33 cellular contexts compared by ENCODE assay signal in genomic region chr7:103644319-103644718, GRCh38.
"Had no signal": no experiment of that assay in that cellular context is flagged by ENCODE, and none has a peak within 500 bp of the region (broad histone marks: within the 10 kb centered on the region; RNA-seq: fewer than 3 reads in every experiment).

No MANE protein-coding gene starts in this region.

- DNase-seq: activated effector memory CD4-positive, alpha-beta T cell treated with anti-CD3 and anti-CD28 coated beads, Interleukin-2, amount 50 U/mL, for 16 hours; activated effector memory CD4-positive, alpha-beta T cell treated with Interleukin-2 at 50 U/mL for 16 hours; activated gamma-delta T cell; activated gamma-delta T cell treated with Interleukin-2 at 50 U/mL for 16 hours; activated naive CD4-positive, alpha-beta T cell; activated naive CD4-positive, alpha-beta T cell treated with anti-CD3 and anti-CD28 coated beads for 36 hours; activated naive CD4-positive, alpha-beta T cell treated with anti-CD3 and anti-CD28 coated beads, Interleukin-2, amount 10 ng/mL, durations not matched to agents 7 days and 5 days; activated naive CD4-positive, alpha-beta T cell treated with anti-CD3 and anti-CD28 coated beads, Interleukin-2, amount 50 U/mL, for 16 hours; activated naive CD4-positive, alpha-beta T cell treated with Interleukin-2 at 50 U/mL for 16 hours; activated naive CD8-positive, alpha-beta T cell treated with anti-CD3 and anti-CD28 coated beads for 36 hours; activated naive CD8-positive, alpha-beta T cell treated with anti-CD3 and anti-CD28 coated beads, Interleukin-2, amount 10 ng/mL, durations not matched to agents 7 days and 5 days; activated naive CD8-positive, alpha-beta T cell treated with anti-CD3 and anti-CD28 coated beads, Interleukin-2, amount 50 U/mL, for 24 hours; activated T-cell treated with anti-CD3 and anti-CD28 coated beads, Interleukin-2, amount 50 U/mL, for 24 hours; activated T-cell treated with anti-CD3 and anti-CD28 coated beads, Interleukin-2, amount 50 U/mL, for 4 hours; activated T-cell treated with anti-CD3 and anti-CD28 coated beads, Interleukin-2, amount 50 U/mL, for 48 hours; activated T-cell treated with anti-CD3 and anti-CD28 coated beads, Interleukin-2, amount 50 U/mL, for 72 hours; adrenal gland; amniotic stem cell; amygdala; anterior cingulate cortex; aorta; body of pancreas; brain microvascular endothelial cell; caudate nucleus; central memory CD4-positive, alpha-beta T cell; cerebellar nuclear complex had no signal

- H3K4me3 ChIP-seq: adrenal gland, ascending aorta, body of pancreas, breast epithelium, cardiac muscle cell had no signal

- H3K4me1 ChIP-seq: adrenal gland, ascending aorta, body of pancreas, breast epithelium had no signal

- H3K27ac ChIP-seq: adrenal gland, ascending aorta, body of pancreas, brain microvascular endothelial cell, breast epithelium, cardiac muscle cell had no signal

- ATAC-seq: activated naive CD4-positive, alpha-beta T cell treated with anti-CD3 and anti-CD28 coated beads, Interleukin-2, amount 50 U/mL, for 72 hours; activated naive CD8-positive, alpha-beta T cell treated with anti-CD3 and anti-CD28 coated beads, Interleukin-2, amount 50 U/mL, for 24 hours; activated T-cell treated with anti-CD3 and anti-CD28 coated beads, Interleukin-2, amount 50 U/mL, for 4 hours; activated T-cell treated with anti-CD3 and anti-CD28 coated beads, Interleukin-2, amount 50 U/mL, for 72 hours; activated T-helper 17 cell treated with anti-CD3 and anti-CD28 coated beads, Interleukin-2, amount 50 U/mL, for 72 hours; body of pancreas had no signal

- H3K27me3 ChIP-seq: adrenal gland, ascending aorta, body of pancreas, brain microvascular endothelial cell, breast epithelium, cardiac muscle cell had no signal

- H3K36me3 ChIP-seq: adrenal gland, ascending aorta, brain microvascular endothelial cell, breast epithelium had no signal

- FAIRE-seq: astrocyte, bronchial epithelial cell had no signal
